In genomic region chr18:24428709-24429108, GRCh38 we compare ENCODE assay signal across 19 cellular contexts. TPM values are rescaled to one million over a fixed set of nuclear protein-coding genes. Genes with fewer than 3 reads are reported as not detected.
DNase-seq lines count a peak whose midpoint lies in the region; ATAC-seq and TF ChIP-seq lines count a peak whose summit lies in the region.
"Had no signal": no experiment of that assay in that cellular context is flagged by ENCODE, and none has a peak within 500 bp of the region (broad histone marks: within the 10 kb centered on the region; RNA-seq: fewer than 3 reads in every experiment).

No MANE protein-coding gene starts in this region.

- H3K4me2 ChIP-seq in Karpas-422 (ENCODE audit: low read depth, low read length, poor library complexity, severe bottlenecking), result peak overlapping the region; percentile 94

- no peak overlapping the region for H3K9ac ChIP-seq in Karpas-422 (ENCODE audit: low read length)
- H3K9ac ChIP-seq: SK-N-SH had no signal

- peaks cover 36% of the 10 kb centered on the region for H3K79me2 ChIP-seq in Karpas-422 (ENCODE audit: low read length)

- peaks cover 10% of the 10 kb centered on the region for H3K27me3 Mint-ChIP-seq in CD4-positive, alpha-beta T cell
- peaks cover 4% of the 10 kb centered on the region for H3K27me3 Mint-ChIP-seq in WTC11 (ENCODE audit: low read depth)
- peaks cover 6 to 12% (median 9%) of the 10 kb centered on the region in 5 donors for H3K27me3 Mint-ChIP-seq in naive thymus-derived CD8-positive, alpha-beta T cell

- no peak overlapping the region for H3K27ac ChIP-seq in CD4-positive, alpha-beta T cell (ENCODE audit: low read depth, low read length)
- H3K27ac ChIP-seq in Karpas-422 (ENCODE audit: low read length), result no peak overlapping the region

- no peak for TF ChIP-seq CTCF in CD4-positive, alpha-beta T cell (IDR thresholded peaks at IDR 0.05)
- no peak for TF ChIP-seq CTCF in WTC11 (IDR thresholded peaks at IDR 0.05)
- TF ChIP-seq CTCF in kidney epithelial cell (IDR thresholded peaks at IDR 0.05; ENCODE audit: insufficient read depth, low read length, poor library complexity, severe bottlenecking), result peak; percentile 29

- CTCF ChIA-PET in CD4-positive, alpha-beta T cell (lab: Charles Lee), result no interaction called here
- CTCF ChIA-PET in WTC11 (lab: Charles Lee), result interaction anchor here (0.6 to 1.4 kb wide), 13 partner anchors 11 to 195 kb away, joined by 3 to 13 read pairs (median 4); partner anchors contain the start of gene OSBPL1A

- no peak overlapping the region for H3K27ac Mint-ChIP-seq in CD4-positive, alpha-beta T cell
- no peak overlapping the region for H3K27ac Mint-ChIP-seq in WTC11
- peak overlapping the region in 2 of 10 donors; percentile 21 to 22 for H3K27ac Mint-ChIP-seq in naive thymus-derived CD8-positive, alpha-beta T cell
- H3K27ac Mint-ChIP-seq: activated naive CD4-positive, alpha-beta T cell treated with anti-CD3 and anti-CD28 coated beads, Interleukin-2, amount 50 U/mL, for 24 hours; activated T-cell treated with anti-CD3 and anti-CD28 coated beads, Interleukin-2, amount 50 U/mL, for 24 hours; IgD-negative memory B cell had no signal

- H4K20me1 ChIP-seq in Karpas-422 (ENCODE audit: insufficient read depth, low read depth, low read length), result no peaks in the 10 kb centered on the region

- H2AFZ ChIP-seq in Karpas-422 (ENCODE audit: low read length), result no peak overlapping the region

- H3K4me3 Mint-ChIP-seq in CD4-positive, alpha-beta T cell, result peak overlapping the region; percentile 77
- H3K4me3 Mint-ChIP-seq in WTC11, result peak overlapping the region; percentile 49
- H3K4me3 Mint-ChIP-seq in naive thymus-derived CD8-positive, alpha-beta T cell, result peak overlapping the region in 1 of 10 donors; percentile 37

- intact Hi-C loops in CD4-positive, alpha-beta T cell (cut with DNase I, micrococcal nuclease), result loop anchor here in 1 of 2 experiments (5.0 to 10.0 kb wide), 2 partner anchors 36 to 844 kb away; partner anchors contain the start of gene NPC1

- no peak for DNase-seq in CD4-positive, alpha-beta T cell
- no peak for DNase-seq in Karpas-422
- no peak for DNase-seq in WTC11 (ENCODE audit: low spot score)
- no peak for DNase-seq in kidney epithelial cell (ENCODE audit: low read depth)
- no peak for DNase-seq in GDM1 (lab: John Stamatoyannopoulos, UW)
- DNase-seq in naive thymus-derived CD8-positive, alpha-beta T cell, result no peak
- DNase-seq in SKM-1 treated with dmso at 0.1 percent for 144 hours (lab: John Stamatoyannopoulos, UW; ENCODE audit: unreplicated experiment), result no peak
- DNase-seq: activated CD4-positive, alpha-beta T cell treated with anti-CD3 and anti-CD28 coated beads, Interleukin-2, amount 50 U/mL, for 1 hour; activated T-cell treated with anti-CD3 and anti-CD28 coated beads, Interleukin-2, amount 50 U/mL, for 24 hours; AML-193; effector CD8-positive, alpha-beta T cell; left cardiac atrium; NCI-H1105; posterior cingulate gyrus; SK-N-SH; small intestine had no signal

- peaks cover 4% of the 10 kb centered on the region; the same call in 1 of the 2 replicates for H3K9me2 ChIP-seq in Karpas-422 (replicated peaks; ENCODE audit: insufficient read depth, low read length)
- H3K9me2 ChIP-seq: SK-N-SH had no signal

- no peak for ATAC-seq in CD4-positive, alpha-beta T cell (ENCODE audit: poor library complexity)
- ATAC-seq in WTC11, result no peak
- ATAC-seq in GM19467 (IDR thresholded peaks at IDR 0.05; ENCODE audit: unreplicated experiment), result no peak
- ATAC-seq in naive thymus-derived CD8-positive, alpha-beta T cell, result no peak
- ATAC-seq: left cardiac atrium had no signal

- H3K36me3 ChIP-seq in Karpas-422 (ENCODE audit: insufficient read depth, low read length) (peaks cover 18% of the 10 kb centered on the region; the same call in 1 of the 2 replicates), kidney epithelial cell (ENCODE audit: control insufficient read depth, insufficient read depth, low read length) (no peaks in the 10 kb centered on the region)

- H3K9me3 ChIP-seq in CD4-positive, alpha-beta T cell (ENCODE audit: control insufficient read depth, low read length), result no peaks in the 10 kb centered on the region
- no peaks in the 10 kb centered on the region for H3K9me3 ChIP-seq in Karpas-422 (ENCODE audit: low read length)
- H3K9me3 ChIP-seq: SK-N-SH had no signal

- peak overlapping the region; percentile 79; the same call in 1 of the 2 replicates for H3K4me3 ChIP-seq in Karpas-422 (ENCODE audit: low read length)
- no peak overlapping the region for H3K4me3 ChIP-seq in kidney epithelial cell (ENCODE audit: low read depth, low read length)

- H3K4me1 Mint-ChIP-seq in CD4-positive, alpha-beta T cell (ENCODE audit: low read depth), result peaks cover 32% of the 10 kb centered on the region
- peaks cover 21% of the 10 kb centered on the region for H3K4me1 Mint-ChIP-seq in WTC11
- H3K4me1 Mint-ChIP-seq in naive thymus-derived CD8-positive, alpha-beta T cell, result peaks cover 9 to 31% (median 27%) of the 10 kb centered on the region in 4 donors

- H3K4me1 ChIP-seq in Karpas-422 (ENCODE audit: low read length), result peaks cover 24% of the 10 kb centered on the region

- H3K36me3 Mint-ChIP-seq in CD4-positive, alpha-beta T cell (ENCODE audit: low read depth), result peaks cover 36% of the 10 kb centered on the region
- H3K36me3 Mint-ChIP-seq in WTC11, result peaks cover 16% of the 10 kb centered on the region
- H3K36me3 Mint-ChIP-seq in naive thymus-derived CD8-positive, alpha-beta T cell, result peaks cover 15 to 23% (median 19%) of the 10 kb centered on the region in 3 donors

- H3K27me3 ChIP-seq in CD4-positive, alpha-beta T cell (ENCODE audit: control insufficient read depth, insufficient read depth, low read length), result peaks cover 4% of the 10 kb centered on the region
- H3K27me3 ChIP-seq in Karpas-422 (ENCODE audit: low read length) (no peaks in the 10 kb centered on the region), kidney epithelial cell (ENCODE audit: control insufficient read depth, insufficient read depth, low read length) (no peaks in the 10 kb centered on the region)

- H3K9me3 Mint-ChIP-seq in CD4-positive, alpha-beta T cell, result peaks cover 7% of the 10 kb centered on the region
- no peaks in the 10 kb centered on the region for H3K9me3 Mint-ChIP-seq in WTC11
- H3K9me3 Mint-ChIP-seq in naive thymus-derived CD8-positive, alpha-beta T cell, result peaks cover 0 to 18% (median 11%) of the 10 kb centered on the region in 9 donors

- POLR2A ChIA-PET in CD4-positive, alpha-beta T cell (lab: Charles Lee), result interaction anchor here (0.6 kb wide), 1 partner anchor 154 kb away, joined by 3 read pairs; no protein-coding TSS in a partner anchor
- POLR2A ChIA-PET in WTC11 (lab: Charles Lee), result no interaction called here
- POLR2A ChIA-PET in naive thymus-derived CD8-positive, alpha-beta T cell (lab: Charles Lee), result no interaction called here

TF ChIP-seq in WTC11, 78 proteins besides CTCF, POLR2A, EP300 and RAD21:
- no peak for TF ChIP-seq NR2C2 (CRISPR knock-in tag; IDR thresholded peaks at IDR 0.05)
- TF ChIP-seq ZNF232 (CRISPR knock-in tag; IDR thresholded peaks at IDR 0.05), result no peak
- no peak for TF ChIP-seq SMAD4 (CRISPR knock-in tag; IDR thresholded peaks at IDR 0.05)
- TF ChIP-seq ZSCAN18 (CRISPR knock-in tag; IDR thresholded peaks at IDR 0.05), result no peak
- no peak for TF ChIP-seq JAZF1 (CRISPR knock-in tag; IDR thresholded peaks at IDR 0.05)
- TF ChIP-seq NR3C1 (CRISPR knock-in tag; conservative IDR thresholded peaks at IDR 0.05; ENCODE audit: low read depth), result no peak
- no peak for TF ChIP-seq ATF3 (CRISPR knock-in tag; conservative IDR thresholded peaks at IDR 0.05)
- TF ChIP-seq JUN (CRISPR knock-in tag; IDR thresholded peaks at IDR 0.05), result no peak
TF ChIP-seq in WTC11: peak in this region for 0.

RNA-seq across cellular contexts. Expression of gene IMPACT, which starts 2.2 kb away (rescaled TPM):
- total RNA-seq in CD4-positive, alpha-beta T cell, result 10 to 100 TPM in 1 of 2 experiments, 1 to 10 TPM in 1; 8.4 to 10.6 TPM
- 31.9 and 48.8 TPM in 2 replicates for total RNA-seq in Karpas-422 (2014; rRNA removed; shearing (Covaris generic); ENCODE audit: low replicate concordance)
- total RNA-seq in WTC11 (2021) (48.0 to 48.8 TPM (median 48.3 TPM) in 3 replicates), kidney epithelial cell (31.5 and 37.7 TPM in 2 replicates)
- total RNA-seq in naive thymus-derived CD8-positive, alpha-beta T cell, result 10 to 100 TPM; 14.6 to 18.5 TPM
- polyA plus RNA-seq in naive thymus-derived CD8-positive, alpha-beta T cell, result 10 to 100 TPM; 13.5 to 22.5 (median 17.5) TPM

RNA-seq across cellular contexts. Expression of gene OSBPL1A, which starts 31.1 kb away (rescaled TPM):
- 1 to 10 TPM; 2.7 TPM for total RNA-seq in CD4-positive, alpha-beta T cell
- 1.1 TPM in 1 of 2 replicates, not detected in the other for total RNA-seq in Karpas-422 (2014; rRNA removed; shearing (Covaris generic); ENCODE audit: low replicate concordance)
- total RNA-seq in WTC11 (2021), result 53.1 to 55.1 TPM (median 54.4 TPM) in 3 replicates
- 18.3 and 21.4 TPM in 2 replicates for total RNA-seq in kidney epithelial cell
- 1 to 10 TPM; 1.7 to 2.4 TPM for total RNA-seq in naive thymus-derived CD8-positive, alpha-beta T cell
- polyA plus RNA-seq in naive thymus-derived CD8-positive, alpha-beta T cell, result 1 to 10 TPM; 1.3 to 1.9 (median 1.5) TPM

RNA-seq across cellular contexts. Expression of gene HRH4, which starts 31.7 kb away (rescaled TPM):
- under 1 TPM; 0.22 to 0.34 TPM for total RNA-seq in CD4-positive, alpha-beta T cell
- total RNA-seq in Karpas-422 (2014; rRNA removed; shearing (Covaris generic); ENCODE audit: low replicate concordance), result 0.15 TPM in 1 of 2 replicates, not detected in the other
- not detected in 3 replicates for total RNA-seq in WTC11 (2021)
- total RNA-seq in kidney epithelial cell, result 0.07 TPM in 1 of 2 replicates, not detected in the other
- not detected for total RNA-seq in naive thymus-derived CD8-positive, alpha-beta T cell
- polyA plus RNA-seq in naive thymus-derived CD8-positive, alpha-beta T cell, result under 1 TPM in 1 of 3 donors, not detected in 2; 0.29 TPM
- total RNA-seq: left cardiac atrium had no signal
- polyA plus RNA-seq: IgD-negative memory B cell, SK-N-SH, small intestine had no signal
